In genomic region chr13:43546821-43547220, GRCh38 we compare ENCODE assay signal across 33 cellular contexts.
"Had no signal": no experiment of that assay in that cellular context is flagged by ENCODE, and none has a peak within 500 bp of the region (broad histone marks: within the 10 kb centered on the region; RNA-seq: fewer than 3 reads in every experiment).

No MANE protein-coding gene starts in this region.

- H3K4me3 Mint-ChIP-seq: activated CD4-positive, alpha-beta memory T cell treated with anti-CD3 and anti-CD28 coated beads, Interleukin-2, amount 10 ng/mL, durations not matched to agents 7 days and 5 days; activated CD4-positive, alpha-beta T cell treated with anti-CD3 and anti-CD28 coated beads, Interleukin-2, amount 10 ng/mL, durations not matched to agents 7 days and 5 days; activated T-cell treated with anti-CD3 and anti-CD28 coated beads, Interleukin-2, amount 50 U/mL, for 24 hours; nephron progenitor cell; stimulated activated memory B cell treated with anti-CD40 and anti-IgM and Interleukin-4, amounts not matched to agents 10 μg/mL and 1 μg/mL and 100 μg/mL, for 72 hours; stimulated activated naive CD8-positive, alpha-beta T cell treated with anti-CD3 and anti-CD28 coated beads, Interleukin-15, amount 100 ng/mL, for 72 hours; T-helper 1 cell treated with Interleukin-12 subunit alpha and Interleukin-12 subunit beta and Interleukin-4 antibody, amounts not matched to agents 30 μg/mL and 1 μg/mL, for 36 hours; WTC11 had no signal

- H3K27ac Mint-ChIP-seq: activated CD4-positive, alpha-beta memory T cell treated with anti-CD3 and anti-CD28 coated beads, Interleukin-2, amount 10 ng/mL, durations not matched to agents 7 days and 5 days; activated CD4-positive, alpha-beta T cell treated with anti-CD3 and anti-CD28 coated beads, Interleukin-2, amount 10 ng/mL, durations not matched to agents 7 days and 5 days; activated T-cell treated with anti-CD3 and anti-CD28 coated beads, Interleukin-2, amount 50 U/mL, for 24 hours; nephron progenitor cell; stimulated activated memory B cell treated with anti-CD40 and anti-IgM and Interleukin-4, amounts not matched to agents 10 μg/mL and 1 μg/mL and 100 μg/mL, for 72 hours; stimulated activated naive CD8-positive, alpha-beta T cell treated with anti-CD3 and anti-CD28 coated beads, Interleukin-15, amount 100 ng/mL, for 72 hours; T-helper 1 cell treated with Interleukin-12 subunit alpha and Interleukin-12 subunit beta and Interleukin-4 antibody, amounts not matched to agents 30 μg/mL and 1 μg/mL, for 36 hours; WTC11 had no signal

- H3K9me3 ChIP-seq: esophagus squamous epithelium, heart right ventricle, lower lobe of right lung, pancreas, psoas muscle, sigmoid colon, upper lobe of left lung had no signal

- H3K4me1 ChIP-seq: lower lobe of right lung, pancreas, psoas muscle, upper lobe of left lung had no signal

- H3K4me1 Mint-ChIP-seq: activated CD4-positive, alpha-beta T cell treated with anti-CD3 and anti-CD28 coated beads, Interleukin-2, amount 10 ng/mL, durations not matched to agents 7 days and 5 days; nephron progenitor cell; stimulated activated memory B cell treated with anti-CD40 and anti-IgM and Interleukin-4, amounts not matched to agents 10 μg/mL and 1 μg/mL and 100 μg/mL, for 72 hours; stimulated activated naive CD8-positive, alpha-beta T cell treated with anti-CD3 and anti-CD28 coated beads, Interleukin-15, amount 100 ng/mL, for 72 hours; WTC11 had no signal

- H3K36me3 Mint-ChIP-seq: stimulated activated memory B cell treated with anti-CD40 and anti-IgM and Interleukin-4, amounts not matched to agents 10 μg/mL and 1 μg/mL and 100 μg/mL, for 72 hours; WTC11 had no signal

- H3K36me3 ChIP-seq: esophagus squamous epithelium, heart right ventricle, lower lobe of right lung, pancreas, sigmoid colon, upper lobe of left lung had no signal

- H3K9me3 Mint-ChIP-seq: activated CD4-positive, alpha-beta memory T cell treated with anti-CD3 and anti-CD28 coated beads, Interleukin-2, amount 10 ng/mL, durations not matched to agents 7 days and 5 days; activated CD4-positive, alpha-beta T cell treated with anti-CD3 and anti-CD28 coated beads, Interleukin-2, amount 10 ng/mL, durations not matched to agents 7 days and 5 days; activated T-cell treated with anti-CD3 and anti-CD28 coated beads, Interleukin-2, amount 50 U/mL, for 24 hours; nephron progenitor cell; stimulated activated memory B cell treated with anti-CD40 and anti-IgM and Interleukin-4, amounts not matched to agents 10 μg/mL and 1 μg/mL and 100 μg/mL, for 72 hours; stimulated activated naive CD8-positive, alpha-beta T cell treated with anti-CD3 and anti-CD28 coated beads, Interleukin-15, amount 100 ng/mL, for 72 hours; T-helper 1 cell treated with Interleukin-12 subunit alpha and Interleukin-12 subunit beta and Interleukin-4 antibody, amounts not matched to agents 30 μg/mL and 1 μg/mL, for 36 hours; WTC11 had no signal

- H3K4me3 ChIP-seq: esophagus squamous epithelium, heart right ventricle, lower lobe of right lung, pancreas, psoas muscle, sigmoid colon, upper lobe of left lung had no signal

- ATAC-seq: left lobe of liver; pancreas; psoas muscle; stimulated activated memory B cell treated with anti-CD40 and anti-IgM and Interleukin-4, amounts not matched to agents 10 μg/mL and 1 μg/mL and 100 μg/mL, for 72 hours; stimulated activated naive CD8-positive, alpha-beta T cell treated with anti-CD3 and anti-CD28 coated beads, Interleukin-15, amount 100 ng/mL, for 72 hours; WTC11 had no signal

- DNase-seq: activated CD4-positive, alpha-beta memory T cell treated with anti-CD3 and anti-CD28 coated beads, Interleukin-2, amount 10 ng/mL, durations not matched to agents 7 days and 5 days; activated CD4-positive, alpha-beta T cell treated with anti-CD3 and anti-CD28 coated beads for 1 hour; activated CD4-positive, alpha-beta T cell treated with anti-CD3 and anti-CD28 coated beads, Interleukin-2, amount 10 ng/mL, durations not matched to agents 7 days and 5 days; activated CD8-positive, alpha-beta memory T cell treated with anti-CD3 and anti-CD28 coated beads, Interleukin-2, amount 50 U/mL, for 48 hours; activated gamma-delta T cell; activated naive CD4-positive, alpha-beta T cell treated with anti-CD3 and anti-CD28 coated beads, Interleukin-2, amount 50 U/mL, for 16 hours; activated T-cell treated with anti-CD3 and anti-CD28 coated beads, Interleukin-2, amount 50 U/mL, for 24 hours; amniotic stem cell; central memory CD4-positive, alpha-beta T cell; dermis blood vessel endothelial cell; effector CD8-positive, alpha-beta T cell; esophagus squamous epithelium; foreskin melanocyte; kidney glomerular epithelial cell; lower lobe of right lung; mesenchymal stem cell; pancreas; sigmoid colon; small intestine; stimulated activated CD4-positive, alpha-beta T cell treated with anti-CD3 and anti-CD28 coated beads, Interleukin-1b, Interleukin-23, amount 100 ng/mL, for 48 hours; stimulated activated CD4-positive, alpha-beta T cell treated with anti-CD3 and anti-CD28 coated beads, Interleukin-4, amount 100 ng/mL, for 4 hours; stimulated activated CD8-positive, alpha-beta memory T cell treated with anti-CD3 and anti-CD28 coated beads, Interleukin-4, amount 100 ng/mL, for 48 hours; stimulated activated naive CD8-positive, alpha-beta T cell treated with anti-CD3 and anti-CD28 coated beads, Interleukin-15, amount 100 ng/mL, for 72 hours; T-helper 9 cell; upper lobe of left lung had no signal

- H3K27me3 Mint-ChIP-seq: activated CD4-positive, alpha-beta memory T cell treated with anti-CD3 and anti-CD28 coated beads, Interleukin-2, amount 10 ng/mL, durations not matched to agents 7 days and 5 days had no signal

- H3K27ac ChIP-seq: epithelial cell of prostate, esophagus squamous epithelium, lower lobe of right lung, pancreas, psoas muscle, upper lobe of left lung had no signal

- H3K27me3 ChIP-seq: esophagus squamous epithelium, heart right ventricle, pancreas, sigmoid colon, upper lobe of left lung had no signal
